In genomic region chr15:66004618-66005262, GRCh38 we compare ENCODE assay signal across 9 cellular contexts.
DNase-seq lines count a peak whose midpoint lies in the region; ATAC-seq and TF ChIP-seq lines count a peak whose summit lies in the region.
"Had no signal": no experiment of that assay in that cellular context is flagged by ENCODE, and none has a peak within 500 bp of the region (broad histone marks: within the 10 kb centered on the region; RNA-seq: fewer than 3 reads in every experiment).

No MANE protein-coding gene starts in this region.

- H3K4me1 ChIP-seq in left lung, result no peaks in the 10 kb centered on the region

- TF ChIP-seq EP300 in Ishikawa (IDR thresholded peaks at IDR 0.05; ENCODE audit: borderline replicate concordance), result no peak

- peaks cover 0 to 35% of the 10 kb centered on the region in 2 donors for H3K27me3 ChIP-seq in left lung

- DNase-seq in ELF-1 (ENCODE audit: low read depth, low spot score) (peak; percentile 46), amniotic epithelial cell (ENCODE audit: low read depth) (peak; percentile 37), left lung (no peak), DMS114 treated with DMSO at 0.1 percent for 48 hours (lab: John Stamatoyannopoulos, UW; ENCODE audit: unreplicated experiment) (no peak), NCI-H1436 (lab: John Stamatoyannopoulos, UW) (no peak)
- DNase-seq: amygdala had no signal

- TF ChIP-seq RAD21 in Ishikawa (IDR thresholded peaks at IDR 0.05; ENCODE audit: low read depth), result no peak

- intact Hi-C loops in left lung (cut with DNase I), result no loop called here

- no peaks in the 10 kb centered on the region for H3K36me3 ChIP-seq in left lung

- ATAC-seq in left lung, result peak; percentile 60
- no peak for ATAC-seq in HG03342 (IDR thresholded peaks at IDR 0.05; ENCODE audit: unreplicated experiment)
- no peak for ATAC-seq in GM19328 (IDR thresholded peaks at IDR 0.05; ENCODE audit: unreplicated experiment)

- H3K27ac ChIP-seq in left lung, result no peak overlapping the region

- no peak for TF ChIP-seq CTCF in left lung (IDR thresholded peaks at IDR 0.05)

- H3K9me3 ChIP-seq in left lung, result no peaks in the 10 kb centered on the region

- H3K4me3 ChIP-seq in left lung, result no peak overlapping the region

TF ChIP-seq in Ishikawa, 13 proteins besides CTCF, POLR2A, EP300 and RAD21:
- TF ChIP-seq ZBTB7A (IDR thresholded peaks at IDR 0.05; ENCODE audit: low read depth), result no peak
- TF ChIP-seq MAX (IDR thresholded peaks at IDR 0.05), result no peak
- no peak for TF ChIP-seq USF1 (IDR thresholded peaks at IDR 0.05)
- peak; percentile 95 for TF ChIP-seq REST (IDR thresholded peaks at IDR 0.05; ENCODE audit: low read depth)
- TF ChIP-seq CREB1 (IDR thresholded peaks at IDR 0.05; ENCODE audit: low read depth), result no peak
- TF ChIP-seq TCF12 (IDR thresholded peaks at IDR 0.05; ENCODE audit: low read depth), result no peak
- TF ChIP-seq FOXM1 (IDR thresholded peaks at IDR 0.05; ENCODE audit: borderline replicate concordance, low read depth), result no peak

Comparison
In these comparisons a context has a peak if more than half of its experiments do, and no peak if none do; other contexts are left out.
1. DNase-seq: peak in ELF-1 (single experiment) and amniotic epithelial cell (single experiment); none in left lung (0 of 2), DMS114 treated with DMSO at 0.1 percent for 48 hours (single experiment) and NCI-H1436 (single experiment).